In the genomic region with DNA sequence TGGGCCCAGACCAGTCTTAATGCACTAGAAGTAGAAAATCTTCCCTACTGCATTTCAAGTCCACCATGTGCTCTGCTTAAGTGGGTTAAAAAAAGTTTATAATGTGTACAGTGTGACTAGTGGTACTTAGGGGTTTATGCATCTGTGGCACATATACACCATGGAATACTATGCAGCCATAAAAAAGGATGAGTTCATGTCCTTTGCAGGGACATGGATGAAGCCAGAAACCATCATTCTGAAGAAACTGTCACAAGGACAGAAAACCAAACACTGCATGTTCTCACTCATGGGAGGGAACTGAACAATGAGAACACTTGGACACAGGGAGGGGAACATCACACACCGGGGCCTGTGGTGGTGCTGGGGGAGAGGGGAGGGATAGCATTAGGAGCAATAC, we compare ENCODE assay signal across 3 cellular contexts.
TF ChIP-seq lines count a peak whose summit lies in the region.

No MANE protein-coding gene starts in this region.

TF ChIP-seq in A549, 52 proteins besides CTCF, POLR2A, EP300 and RAD21:
- TF ChIP-seq KDM1A (IDR thresholded peaks at IDR 0.05; ENCODE audit: low read depth), result peak; percentile 33; the same call in 1 of the 2 replicates

TF ChIP-seq in H1, 55 proteins besides CTCF, POLR2A, EP300 and RAD21:
- TF ChIP-seq KDM1A (IDR thresholded peaks at IDR 0.05; ENCODE audit: borderline replicate concordance, low read length), result peak; percentile 46; the same call in 1 of the 2 replicates

TF ChIP-seq in HepG2, 621 proteins besides CTCF, POLR2A, EP300 and RAD21:
- TF ChIP-seq CHD4 (IDR thresholded peaks at IDR 0.05; ENCODE audit: borderline replicate concordance, low read length) (0 out of 2 replicates have a peak, but pooled peaks have one; percentile 28), ZMYM3 (CRISPR knock-in tag; IDR thresholded peaks at IDR 0.05) (peak; percentile 10; the same call in 1 of the 2 replicates)
